7 cellular contexts compared by ENCODE assay signal in the genomic region with DNA sequence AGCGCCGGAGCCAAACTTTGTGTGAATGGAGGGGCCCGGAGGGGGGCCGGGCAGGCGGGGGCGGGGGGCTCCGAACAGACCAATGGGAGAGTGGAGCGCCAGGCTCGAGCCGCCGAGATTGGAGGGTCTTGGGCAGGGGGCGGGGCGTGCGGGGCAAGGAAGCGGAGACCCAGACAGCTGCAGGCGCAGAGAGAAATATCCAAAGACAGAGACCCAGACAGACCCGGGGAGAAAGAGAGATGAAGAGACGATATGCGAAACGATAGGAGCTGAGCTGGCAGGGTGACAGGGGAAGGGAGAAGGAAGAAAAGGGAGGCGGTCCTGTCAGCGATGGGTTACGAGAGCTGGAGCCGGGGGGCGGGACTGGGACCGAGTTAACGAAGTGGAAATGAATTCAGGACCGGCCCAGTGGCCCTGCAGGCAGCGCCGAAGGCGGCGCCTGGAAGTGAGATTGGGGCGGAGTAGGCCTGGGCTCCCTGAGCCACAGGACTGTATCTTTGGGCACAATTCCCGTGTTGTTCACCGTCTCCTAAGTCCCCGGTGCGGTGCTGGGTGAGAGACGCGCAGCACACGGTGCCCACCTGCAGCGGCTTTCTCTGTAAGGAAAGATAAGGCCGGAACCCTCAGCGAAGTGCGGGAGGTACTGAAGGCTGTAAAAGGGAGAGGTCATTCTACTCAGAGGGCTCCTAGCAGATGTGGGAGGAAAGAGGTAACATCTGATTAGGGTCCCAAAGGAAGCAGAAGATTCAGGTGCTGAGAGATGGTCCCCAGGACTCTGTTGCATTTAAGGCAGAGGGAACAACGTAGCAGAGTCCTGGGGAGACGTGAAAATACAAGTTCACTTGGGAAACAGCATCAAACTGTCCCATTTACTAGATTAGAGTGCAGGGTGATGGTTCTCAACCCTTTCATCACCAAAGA. TPM values are rescaled to one million over a fixed set of nuclear protein-coding genes. Genes with fewer than 3 reads are reported as not detected.
DNase-seq lines count a peak whose midpoint lies in the region; ATAC-seq and TF ChIP-seq lines count a peak whose summit lies in the region.

No MANE protein-coding gene starts in this region.

- in situ Hi-C loops in GM13977 (cut with MboI; ENCODE audit: low pct_unique_long_range_greater_than_20kb, low sequenced_read_pairs, unreplicated experiment), result no loop called here

- no peak for TF ChIP-seq CTCF in GM13977 (IDR thresholded peaks at IDR 0.05; ENCODE audit: extremely low read depth, insufficient read depth, missing control alignments)
- TF ChIP-seq CTCF in chondrocyte (IDR thresholded peaks at IDR 0.05), result no peak

- DNase-seq in GM13977 (ENCODE audit: low spot score), result peak; percentile 88
- DNase-seq in NCI-H1694 (lab: John Stamatoyannopoulos, UW), result peak; percentile 72
- peak; percentile 71 for DNase-seq in activated CD4-positive, alpha-beta T cell treated with anti-CD3 and anti-CD28 coated beads for 36 hours
- DNase-seq in chondrocyte (ENCODE audit: low spot score), result peak; percentile 90
- DNase-seq in kidney glomerular epithelial cell (lab: John Stamatoyannopoulos, UW), result peak; percentile 23
- DNase-seq in stimulated activated CD4-positive, alpha-beta T cell treated with anti-CD3 and anti-CD28 coated beads, Interleukin-15, amount 100 ng/mL, for 1 hour (ENCODE audit: low read depth in 1 of 2, low spot score in 1 of 2), result peak; percentile 26 to 50

- peak overlapping the region; percentile 18 for H3K27ac Mint-ChIP-seq in activated CD4-positive, alpha-beta T cell treated with anti-CD3 and anti-CD28 coated beads for 36 hours
- H3K27ac Mint-ChIP-seq in chondrocyte (ENCODE audit: unreplicated experiment), result no peak overlapping the region

- CTCF ChIA-PET in activated CD4-positive, alpha-beta T cell treated with anti-CD3 and anti-CD28 coated beads for 36 hours (lab: Charles Lee), result interaction anchor here (0.8 to 38.5 kb wide), 7 partner anchors 8 to 182 kb away, joined by 3 to 636 read pairs (median 5); partner anchors contain the start of genes IGSF9, KCNJ10 and KCNJ9

- no peaks in the 10 kb centered on the region for H3K36me3 Mint-ChIP-seq in activated CD4-positive, alpha-beta T cell treated with anti-CD3 and anti-CD28 coated beads for 36 hours (ENCODE audit: low read depth)
- H3K36me3 Mint-ChIP-seq in chondrocyte (ENCODE audit: low read depth), result no peaks in the 10 kb centered on the region

- H3K4me3 Mint-ChIP-seq in activated CD4-positive, alpha-beta T cell treated with anti-CD3 and anti-CD28 coated beads for 36 hours, result peak overlapping the region; percentile 71
- H3K4me3 Mint-ChIP-seq in chondrocyte (ENCODE audit: unreplicated experiment), result peak overlapping the region; percentile 85

- H3K27me3 Mint-ChIP-seq in activated CD4-positive, alpha-beta T cell treated with anti-CD3 and anti-CD28 coated beads for 36 hours, result peaks cover 38% of the 10 kb centered on the region
- H3K27me3 Mint-ChIP-seq in chondrocyte (ENCODE audit: low read depth), result peaks cover 56% of the 10 kb centered on the region

- no peaks in the 10 kb centered on the region for H3K9me3 Mint-ChIP-seq in activated CD4-positive, alpha-beta T cell treated with anti-CD3 and anti-CD28 coated beads for 36 hours (ENCODE audit: low read depth)
- H3K9me3 Mint-ChIP-seq in chondrocyte (ENCODE audit: low read depth), result no peaks in the 10 kb centered on the region

- POLR2A ChIA-PET in activated CD4-positive, alpha-beta T cell treated with anti-CD3 and anti-CD28 coated beads for 36 hours (lab: Charles Lee), result no interaction called here

- intact Hi-C loops in activated CD4-positive, alpha-beta T cell treated with anti-CD3 and anti-CD28 coated beads for 36 hours (cut with DNase I, micrococcal nuclease), result no loop called here

- ATAC-seq in activated CD4-positive, alpha-beta T cell treated with anti-CD3 and anti-CD28 coated beads for 36 hours, result peak; percentile 71
- ATAC-seq in GM21447 (IDR thresholded peaks at IDR 0.05; ENCODE audit: unreplicated experiment), result no peak

- peaks cover 21% of the 10 kb centered on the region for H3K4me1 Mint-ChIP-seq in activated CD4-positive, alpha-beta T cell treated with anti-CD3 and anti-CD28 coated beads for 36 hours
- H3K4me1 Mint-ChIP-seq in chondrocyte (ENCODE audit: low read depth), result peaks cover 11% of the 10 kb centered on the region

RNA-seq across cellular contexts. Expression of gene KCNJ10, which starts 0.5 kb away (rescaled TPM):
- total RNA-seq in activated CD4-positive, alpha-beta T cell treated with anti-CD3 and anti-CD28 coated beads for 36 hours, result under 1 TPM; 0.11 TPM
- not detected in 3 replicates for total RNA-seq in chondrocyte

RNA-seq across cellular contexts. Expression of gene KCNJ9, which starts 10.8 kb away (rescaled TPM):
- under 1 TPM; 0.04 to 0.05 TPM for total RNA-seq in activated CD4-positive, alpha-beta T cell treated with anti-CD3 and anti-CD28 coated beads for 36 hours
- total RNA-seq in chondrocyte, result not detected in 3 replicates

RNA-seq across cellular contexts. Expression of gene IGSF8, which starts 27.9 kb away (rescaled TPM):
- total RNA-seq in activated CD4-positive, alpha-beta T cell treated with anti-CD3 and anti-CD28 coated beads for 36 hours, result 10 to 100 TPM; 29.2 to 33.8 TPM
- total RNA-seq in chondrocyte, result 19.5 to 27.3 TPM (median 25.3 TPM) in 3 replicates

RNA-seq across cellular contexts. Expression of gene PIGM, which starts 38.7 kb away (rescaled TPM):
- total RNA-seq in activated CD4-positive, alpha-beta T cell treated with anti-CD3 and anti-CD28 coated beads for 36 hours, result 1 to 10 TPM; 4.3 to 4.7 TPM
- 5.7 to 6.9 TPM (median 6.5 TPM) in 3 replicates for total RNA-seq in chondrocyte

RNA-seq across cellular contexts. Expression of gene ATP1A2, which starts 45.1 kb away (rescaled TPM):
- not detected for total RNA-seq in activated CD4-positive, alpha-beta T cell treated with anti-CD3 and anti-CD28 coated beads for 36 hours
- 1.3 to 3.9 TPM (median 2.9 TPM) in 3 replicates for total RNA-seq in chondrocyte

Comparison
In these comparisons a context has a peak if more than half of its experiments do, and no peak if none do; other contexts are left out.
1. DNase-seq: peak in every context shown above with its lines; median percentile 90 in chondrocyte; 88 in GM13977; 72 in NCI-H1694; 71 in activated CD4-positive, alpha-beta T cell treated with anti-CD3 and anti-CD28 coated beads for 36 hours; 38 in stimulated activated CD4-positive, alpha-beta T cell treated with anti-CD3 and anti-CD28 coated beads, Interleukin-15, amount 100 ng/mL, for 1 hour; 23 in kidney glomerular epithelial cell.